ENCODE assay signal across 24 cellular contexts in genomic region chr11:125174057-125174456, GRCh38. TPM values are rescaled to one million over a fixed set of nuclear protein-coding genes. Genes with fewer than 3 reads are reported as not detected.
A peak's percentile ranks its signal among the peaks of the same experiment; 100 is the strongest.
DNase-seq lines count a peak whose midpoint lies in the region; ATAC-seq and TF ChIP-seq lines count a peak whose summit lies in the region.
"Had no signal": no experiment of that assay in that cellular context is flagged by ENCODE, and none has a peak within 500 bp of the region (broad histone marks: within the 10 kb centered on the region; RNA-seq: fewer than 3 reads in every experiment).

No MANE protein-coding gene starts in this region.

- peaks cover 45% of the 10 kb centered on the region for H3K79me2 ChIP-seq in smooth muscle cell (ENCODE audit: low read depth)

- no peak overlapping the region for H3K27ac ChIP-seq in BLaER1 treated with 17β-estradiol and CSF1 and Interleukin-3, amounts not matched to agents 10 nM and 100 nM
- H3K27ac ChIP-seq in HEK293 (ENCODE audit: extremely low read depth, low read depth, low read length) (no peak overlapping the region), smooth muscle cell (ENCODE audit: low read depth) (no peak overlapping the region)
- no peak overlapping the region for H3K27ac ChIP-seq in naive thymus-derived CD4-positive, alpha-beta T cell (ENCODE audit: low read depth, low read length)

- TF ChIP-seq CTCF in HEK293 (tag by site-specific recombination; IDR thresholded peaks at IDR 0.05) (no peak), chondrocyte (IDR thresholded peaks at IDR 0.05) (no peak), HFFc6 (IDR thresholded peaks at IDR 0.05) (no peak), smooth muscle cell (IDR thresholded peaks at IDR 0.05; ENCODE audit: borderline replicate concordance, insufficient read depth, poor library complexity, severe bottlenecking) (no peak)

- H3K4me1 Mint-ChIP-seq in chondrocyte (ENCODE audit: low read depth): peaks cover 83% of the 10 kb centered on the region
- H3K4me1 Mint-ChIP-seq in HFFc6 (ENCODE audit: low read depth): no peaks in the 10 kb centered on the region
- H3K4me1 Mint-ChIP-seq in naive thymus-derived CD4-positive, alpha-beta T cell: peaks cover 0 to 2% (median 0%) of the 10 kb centered on the region in 7 donors
- H3K4me1 Mint-ChIP-seq: CD14-positive monocyte; CD4-positive, alpha-beta memory T cell; CD4-positive, CD25-positive, alpha-beta regulatory T cell; CD8-positive, alpha-beta memory T cell had no signal

- H3K27me3 ChIP-seq in BLaER1 treated with 17β-estradiol and CSF1 and Interleukin-3, amounts not matched to agents 10 nM and 100 nM: peaks cover 6 to 19% (median 14%) of the 10 kb centered on the region in 11 experiments
- H3K27me3 ChIP-seq in naive thymus-derived CD4-positive, alpha-beta T cell (ENCODE audit: control insufficient read depth in 2 of 2, insufficient read depth in 2 of 2, low read length in 2 of 2): peaks cover under 1 to 5% of the 10 kb centered on the region in 2 donors
- H3K27me3 ChIP-seq in smooth muscle cell (ENCODE audit: low read depth): no peaks in the 10 kb centered on the region

- POLR2A ChIA-PET in HEK293 (lab: Yijun Ruan, JAX): interaction anchor here (1.0 kb wide), 1 partner anchor 63 kb away, joined by 3 read pairs; the partner anchor contains the start of gene TMEM218
- POLR2A ChIA-PET in naive thymus-derived CD4-positive, alpha-beta T cell (lab: Charles Lee): no interaction called here

- H3K27me3 Mint-ChIP-seq in chondrocyte (ENCODE audit: low read depth): no peaks in the 10 kb centered on the region
- H3K27me3 Mint-ChIP-seq in HFFc6 (ENCODE audit: insufficient read depth): peaks cover 40% of the 10 kb centered on the region
- peaks cover 49 to 66% (median 63%) of the 10 kb centered on the region in 5 donors for H3K27me3 Mint-ChIP-seq in naive thymus-derived CD4-positive, alpha-beta T cell

- 97% methylated on average over 4 of the region's 4 CpGs for WGBS in smooth muscle cell (ENCODE audit: low lambda C conversion rate)

- peaks cover 3% of the 10 kb centered on the region for H3F3A ChIP-seq in smooth muscle cell (ENCODE audit: low read depth)

- H3K36me3 Mint-ChIP-seq in chondrocyte (ENCODE audit: low read depth) (peaks cover 6% of the 10 kb centered on the region), HFFc6 (ENCODE audit: low read depth) (no peaks in the 10 kb centered on the region)
- peaks cover 0 to 4% (median 0%) of the 10 kb centered on the region in 5 donors for H3K36me3 Mint-ChIP-seq in naive thymus-derived CD4-positive, alpha-beta T cell
- H3K36me3 Mint-ChIP-seq: CD14-positive monocyte; CD4-positive, alpha-beta memory T cell; CD4-positive, CD25-positive, alpha-beta regulatory T cell; CD8-positive, alpha-beta memory T cell had no signal

- DNase-seq in mesenteric fat pad (ENCODE audit: low spot score): peak; percentile 45
- no peak for DNase-seq in chondrocyte (ENCODE audit: low spot score)
- no peak for DNase-seq in HFFc6
- DNase-seq in naive thymus-derived CD4-positive, alpha-beta T cell: no peak
- DNase-seq in smooth muscle cell (lab: John Stamatoyannopoulos, UW; ENCODE audit: unreplicated experiment): no peak
- DNase-seq: 8988T; ACHN; BE2C; C1 segment of cervical spinal cord; CD4-positive, alpha-beta memory T cell; CD4-positive, CD25-positive, alpha-beta regulatory T cell; CD8-positive, alpha-beta memory T cell; COR-L47; DMS 273 treated with DMSO at 0.1 percent for 48 hours; DMS153; DMS53; DMS79; DND-41; EL; GDM1 had no signal

- no peak overlapping the region for H3K27ac Mint-ChIP-seq in chondrocyte (ENCODE audit: unreplicated experiment)
- H3K27ac Mint-ChIP-seq in HFFc6: no peak overlapping the region
- H3K27ac Mint-ChIP-seq in naive thymus-derived CD4-positive, alpha-beta T cell: no peak overlapping the region
- H3K27ac Mint-ChIP-seq: CD4-positive, alpha-beta memory T cell; CD4-positive, CD25-positive, alpha-beta regulatory T cell; CD8-positive, alpha-beta memory T cell had no signal

- H3K4me3 Mint-ChIP-seq in chondrocyte (ENCODE audit: unreplicated experiment): no peak overlapping the region
- H3K4me3 Mint-ChIP-seq in HFFc6: no peak overlapping the region
- no peak overlapping the region for H3K4me3 Mint-ChIP-seq in naive thymus-derived CD4-positive, alpha-beta T cell
- H3K4me3 Mint-ChIP-seq: CD14-positive monocyte; CD4-positive, alpha-beta memory T cell; CD4-positive, CD25-positive, alpha-beta regulatory T cell; CD8-positive, alpha-beta memory T cell had no signal

- intact Hi-C loops in naive thymus-derived CD4-positive, alpha-beta T cell (cut with micrococcal nuclease): no loop called here

- no peak for ATAC-seq in naive thymus-derived CD4-positive, alpha-beta T cell
- ATAC-seq: GM12878 had no signal

- no peak overlapping the region for H2AFZ ChIP-seq in smooth muscle cell (ENCODE audit: low read depth)

- H3K4me3 ChIP-seq in BLaER1 treated with 17β-estradiol and CSF1 and Interleukin-3, amounts not matched to agents 10 nM and 100 nM: no peak overlapping the region
- H3K4me3 ChIP-seq in HEK293 (ENCODE audit: low read depth, low read length) (no peak overlapping the region), smooth muscle cell (no peak overlapping the region)
- no peak overlapping the region for H3K4me3 ChIP-seq in naive thymus-derived CD4-positive, alpha-beta T cell (ENCODE audit: low read length)
- H3K4me3 ChIP-seq: GM12878 had no signal

- CTCF ChIA-PET in HEK293 (lab: Yijun Ruan, JAX): interaction anchor here (0.9 to 1.4 kb wide), 4 partner anchors 9 to 336 kb away, joined by 3 to 5 read pairs (median 4); partner anchors contain the start of gene PKNOX2
- CTCF ChIA-PET in naive thymus-derived CD4-positive, alpha-beta T cell (lab: Charles Lee): no interaction called here

- no peaks in the 10 kb centered on the region for H3K9me3 ChIP-seq in BLaER1 treated with 17β-estradiol and CSF1 and Interleukin-3, amounts not matched to agents 10 nM and 100 nM (replicated peaks in 1 of 11)
- H3K9me3 ChIP-seq in HEK293 (ENCODE audit: control insufficient read depth, insufficient read depth, low read depth, low read length) (no peaks in the 10 kb centered on the region), smooth muscle cell (replicated peaks; ENCODE audit: low read depth) (no peaks in the 10 kb centered on the region)
- H3K9me3 ChIP-seq in naive thymus-derived CD4-positive, alpha-beta T cell (ENCODE audit: control insufficient read depth in 2 of 3, low read length in 3 of 3): no peaks in the 10 kb centered on the region
- H3K9me3 ChIP-seq: BE2C had no signal

- H3K9me3 Mint-ChIP-seq in chondrocyte (ENCODE audit: low read depth) (no peaks in the 10 kb centered on the region), HFFc6 (no peaks in the 10 kb centered on the region)
- no peaks in the 10 kb centered on the region for H3K9me3 Mint-ChIP-seq in naive thymus-derived CD4-positive, alpha-beta T cell
- H3K9me3 Mint-ChIP-seq: CD4-positive, alpha-beta memory T cell; CD8-positive, alpha-beta memory T cell had no signal

- no peaks in the 10 kb centered on the region for H3K36me3 ChIP-seq in BLaER1 treated with 17β-estradiol and CSF1 and Interleukin-3, amounts not matched to agents 10 nM and 100 nM
- H3K36me3 ChIP-seq in HEK293 (ENCODE audit: control insufficient read depth in 2 of 2, insufficient read depth in 1 of 2, low read length in 2 of 2) (no peaks in the 10 kb centered on the region), smooth muscle cell (ENCODE audit: low read depth) (no peaks in the 10 kb centered on the region)
- no peaks in the 10 kb centered on the region for H3K36me3 ChIP-seq in naive thymus-derived CD4-positive, alpha-beta T cell (ENCODE audit: control insufficient read depth in 2 of 3, insufficient read depth in 3 of 3, low read length in 3 of 3)
- H3K36me3 ChIP-seq: BE2C had no signal

- peak overlapping the region in 7 of 11 experiments; percentile 71 to 92 (median 88); a peak in 10 of 22 replicates for H3K4me2 ChIP-seq in BLaER1 treated with 17β-estradiol and CSF1 and Interleukin-3, amounts not matched to agents 10 nM and 100 nM
- no peak overlapping the region for H3K4me2 ChIP-seq in smooth muscle cell

- peaks cover 30 to 49% (median 47%) of the 10 kb centered on the region in 10 experiments for H3K4me1 ChIP-seq in BLaER1 treated with 17β-estradiol and CSF1 and Interleukin-3, amounts not matched to agents 10 nM and 100 nM
- H3K4me1 ChIP-seq in HEK293 (ENCODE audit: control insufficient read depth, insufficient read depth, low read length) (peaks cover 14% of the 10 kb centered on the region), smooth muscle cell (ENCODE audit: low read depth) (peaks cover 32% of the 10 kb centered on the region)
- no peaks in the 10 kb centered on the region for H3K4me1 ChIP-seq in naive thymus-derived CD4-positive, alpha-beta T cell (ENCODE audit: control insufficient read depth in 2 of 2, insufficient read depth in 2 of 2, low read length in 2 of 2)
- H3K4me1 ChIP-seq: BE2C had no signal

- no peak overlapping the region for H3K9ac ChIP-seq in BLaER1 treated with 17β-estradiol and CSF1 and Interleukin-3, amounts not matched to agents 10 nM and 100 nM
- no peak overlapping the region for H3K9ac ChIP-seq in smooth muscle cell (ENCODE audit: low read depth)

- H4K20me1 ChIP-seq in BLaER1 treated with 17β-estradiol and CSF1 and Interleukin-3, amounts not matched to agents 10 nM and 100 nM: peaks cover 0 to 6% (median 0%) of the 10 kb centered on the region in 11 experiments; a peak in 2 of 22 replicates
- peaks cover 82% of the 10 kb centered on the region for H4K20me1 ChIP-seq in smooth muscle cell (ENCODE audit: low read depth)

TF ChIP-seq in HEK293, 187 proteins besides CTCF, POLR2A, EP300 and RAD21:
- TF ChIP-seq ZNF416 (tag by site-specific recombination; IDR thresholded peaks at IDR 0.05) (no peak), SCRT1 (tag by site-specific recombination; IDR thresholded peaks at IDR 0.05; ENCODE audit: borderline replicate concordance) (peak; percentile 75; the same call in 1 of the 2 replicates), SCRT2 (tag by site-specific recombination; IDR thresholded peaks at IDR 0.05) (peak; percentile 85)

RNA-seq across cellular contexts. Expression of gene PKNOX2, which starts 9.5 kb away (rescaled TPM):
- 2.6 TPM for total RNA-seq in mesenteric fat pad
- total RNA-seq in chondrocyte: 34.0 to 74.0 TPM (median 34.9 TPM) in 3 replicates
- under 1 TPM in 1 of 6 experiments, not detected in 5; 0.10 TPM for total RNA-seq in HFFc6 (2021; fragmentation: NEBNext Ultra II Directional; extraction: Animal tissue kit (Norgen Biotek cat#: 25700))
- not detected for total RNA-seq in naive thymus-derived CD4-positive, alpha-beta T cell
- not detected for polyA plus RNA-seq in naive thymus-derived CD4-positive, alpha-beta T cell
- 6.5 and 7.2 TPM in 2 replicates for total RNA-seq in smooth muscle cell
- polyA plus RNA-seq in smooth muscle cell: 6.0 and 7.9 TPM in 2 replicates
- total RNA-seq: CD4-positive, alpha-beta memory T cell; CD4-positive, CD25-positive, alpha-beta regulatory T cell; CD8-positive, alpha-beta memory T cell; GM12878 had no signal
- polyA plus RNA-seq: CD14-positive monocyte; CD4-positive, alpha-beta memory T cell; CD4-positive, CD25-positive, alpha-beta regulatory T cell; CD8-positive, alpha-beta memory T cell; GM12878 had no signal
